In the genomic region with DNA sequence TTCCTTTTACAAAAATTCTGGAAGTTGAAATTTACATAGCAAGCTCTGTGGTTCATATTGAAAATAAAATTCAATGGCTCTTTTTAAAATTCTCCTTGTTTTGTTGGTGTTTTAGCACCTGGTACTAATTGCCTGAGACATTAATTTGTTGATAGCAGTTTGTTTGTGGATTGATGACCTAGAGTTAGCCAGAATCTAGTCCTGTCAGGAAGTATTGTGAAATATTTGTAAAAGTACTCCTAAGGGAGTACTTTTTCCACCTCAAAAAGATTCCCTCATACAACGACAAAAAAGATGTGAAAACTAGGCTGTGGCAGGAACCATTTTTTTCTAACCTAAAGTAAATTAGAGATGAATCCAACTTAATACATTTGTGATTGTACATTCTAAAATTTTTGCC, we compare ENCODE assay signal across 23 cellular contexts.
"Had no signal": no experiment of that assay in that cellular context is flagged by ENCODE, and none has a peak within 500 bp of the region (broad histone marks: within the 10 kb centered on the region; RNA-seq: fewer than 3 reads in every experiment).

No MANE protein-coding gene starts in this region.

- H3K27ac ChIP-seq: left lung, lower lobe of right lung, ovary, right atrium auricular region, sigmoid colon, spleen, suprapubic skin, thoracic aorta, tibial artery, upper lobe of right lung had no signal

- H3K4me3 ChIP-seq: left lung, lower lobe of right lung, ovary, right atrium auricular region, sigmoid colon, spleen, suprapubic skin, thoracic aorta, tibial artery, upper lobe of right lung had no signal

- H3K9me3 ChIP-seq: lower lobe of right lung, ovary, right atrium auricular region, sigmoid colon, spleen, suprapubic skin, thoracic aorta, tibial artery, upper lobe of right lung had no signal

- H3K4me1 ChIP-seq: left lung, lower lobe of right lung, right atrium auricular region, sigmoid colon, spleen, tibial artery, upper lobe of right lung had no signal

- ATAC-seq: left colon; left lung; lower lobe of right lung; naive thymus-derived CD4-positive, alpha-beta T cell; natural killer cell treated with Interleukin-12 subunit alpha and Interleukin-12 subunit beta and Interleukin-15 and Interleukin-18, amount 100 ng/mL, for 72 hours; stimulated activated effector memory CD8-positive, alpha-beta T cell treated with anti-CD3 and anti-CD28 coated beads, Interleukin-12 subunit alpha, Interleukin-12 subunit beta, amount 100 ng/mL, for 72 hours; upper lobe of right lung had no signal

- H3K27me3 ChIP-seq: left lung, right atrium auricular region, sigmoid colon, spleen, suprapubic skin, tibial artery, upper lobe of right lung had no signal

- H3K36me3 ChIP-seq: left lung, lower lobe of right lung, ovary, right atrium auricular region, sigmoid colon, spleen, suprapubic skin, thoracic aorta, tibial artery, upper lobe of right lung had no signal

- DNase-seq: hippocampal formation; kidney; left colon; left lung; lower lobe of right lung; mammary epithelial cell; mesendoderm; naive thymus-derived CD4-positive, alpha-beta T cell; ovary; sigmoid colon; small intestine; spleen; stimulated activated CD4-positive, alpha-beta T cell treated with anti-CD3 and anti-CD28 coated beads, Interleukin-4, amount 100 ng/mL, for 24 hours; stimulated activated naive CD4-positive, alpha-beta T cell; tibial artery; trophoblast cell; upper lobe of right lung had no signal

- FAIRE-seq: urothelium cell line had no signal
